9 cellular contexts compared by ENCODE assay signal in genomic region chr3:99637041-99637380, GRCh38. TPM values are rescaled to one million over a fixed set of nuclear protein-coding genes. Genes with fewer than 3 reads are reported as not detected.
DNase-seq lines count a peak whose midpoint lies in the region; ATAC-seq and TF ChIP-seq lines count a peak whose summit lies in the region.
"Had no signal": no experiment of that assay in that cellular context is flagged by ENCODE, and none has a peak within 500 bp of the region (broad histone marks: within the 10 kb centered on the region; RNA-seq: fewer than 3 reads in every experiment).

No MANE protein-coding gene starts in this region.

- H3K27me3 ChIP-seq in AG04450 (ENCODE audit: control insufficient read depth, insufficient read depth, low read length) (no peaks in the 10 kb centered on the region), SJSA1 (replicated peaks) (no peaks in the 10 kb centered on the region), ovary (no peaks in the 10 kb centered on the region)

- no peak for ATAC-seq in HG03045 (IDR thresholded peaks at IDR 0.05; ENCODE audit: unreplicated experiment)

- H3K36me3 ChIP-seq in SJSA1 (peaks cover 6% of the 10 kb centered on the region; the same call in 1 of the 2 replicates), ovary (no peaks in the 10 kb centered on the region)

- peak overlapping the region; percentile 89 for H3K4me3 ChIP-seq in AG04450 (ENCODE audit: low read depth, low read length)
- H3K4me3 ChIP-seq in SJSA1 = peak overlapping the region; percentile 50
- peak overlapping the region; percentile 63 for H3K4me3 ChIP-seq in ovary

- DNase-seq in AG04450 (ENCODE audit: low read depth, low spot score) = peak; percentile 44
- peak in 1 of 2 experiments; percentile 63 for DNase-seq in SJSA1 (ENCODE audit: low read depth in 1 of 2, low spot score in 2 of 2)
- DNase-seq in fibroblast of the conjunctiva (ENCODE audit: low read depth) = peak; percentile 37
- DNase-seq in ovary = no peak
- no peak for DNase-seq in SW480 (ENCODE audit: low spot score)
- no peak for DNase-seq in GF-D8 (lab: John Stamatoyannopoulos, UW)
- DNase-seq in mesenteric fat pad (ENCODE audit: low spot score) = no peak

- CTCF ChIA-PET in AG04450 (lab: Charles Lee) = interaction anchor here (0.6 to 3.5 kb wide), 9 partner anchors 8 to 688 kb away, joined by 3 to 13 read pairs (median 4); no protein-coding TSS in a partner anchor

- TF ChIP-seq CTCF in AG04450 (IDR thresholded peaks at IDR 0.05; ENCODE audit: low read depth, low read length) (peak; percentile 45), ovary (IDR thresholded peaks at IDR 0.05) (no peak)

- H3K9me3 ChIP-seq in AG04450 (ENCODE audit: control insufficient read depth, insufficient read depth, low read length) (no peaks in the 10 kb centered on the region; the same call in 1 of the 2 replicates), SJSA1 (replicated peaks) (no peaks in the 10 kb centered on the region), ovary (no peaks in the 10 kb centered on the region)

- intact Hi-C loops in ovary (cut with DNase I) = no loop called here

- POLR2A ChIA-PET in AG04450 (lab: Yijun Ruan, JAX) = interaction anchor here (0.6 to 2.9 kb wide), 8 partner anchors 9 to 263 kb away, joined by 3 to 9 read pairs (median 5); no protein-coding TSS in a partner anchor

- TF ChIP-seq POLR2A in ovary (IDR thresholded peaks at IDR 0.05) = no peak

- H3K4me1 ChIP-seq in SJSA1 (replicated peaks) (peaks cover 63% of the 10 kb centered on the region), ovary (ENCODE audit: insufficient read depth) (peaks cover 3% of the 10 kb centered on the region)

- 7 to 11% (median 7%) methylated on average over 6 of the region's 6 CpGs for WGBS in ovary, 3 donors

- no peak for TF ChIP-seq EP300 in ovary (IDR thresholded peaks at IDR 0.05)

- H3K27ac ChIP-seq in AG04450 (ENCODE audit: low read depth, low read length) (peak overlapping the region; percentile 84), SJSA1 (peak overlapping the region; percentile 94), ovary (peak overlapping the region; percentile 46 to 52)
- H3K27ac ChIP-seq: KMS-11 had no signal

RNA-seq across cellular contexts. Expression of gene COL8A1, which starts 1.4 kb away (rescaled TPM):
- polyA plus RNA-seq in AG04450 (2011; rRNA removed) (101 and 147 TPM in 2 replicates), ovary (10 to 100 TPM in 1 of 2 donors, 1 to 10 TPM in 1; 8.0 to 27.3 TPM)
- polyA minus RNA-seq in AG04450 (2011; rRNA and poly(A)+ RNA removed) = 139 and 180 TPM in 2 replicates
- 42.2 and 54.8 TPM in 2 replicates for total RNA-seq in SJSA1 (2014; rRNA removed; shearing (Covaris generic))
- total RNA-seq in ovary (10 to 100 TPM in 4 of 7 donors, 1 to 10 TPM in 3; 2.0 to 37.2 (median 11.9) TPM), mesenteric fat pad (18.5 TPM)

Comparison
In these comparisons a context has a peak if more than half of its experiments do, and no peak if none do; other contexts are left out.
1. DNase-seq: peak in AG04450 (single experiment) and fibroblast of the conjunctiva (single experiment); none in ovary (0 of 5), SW480 (single experiment), GF-D8 (single experiment) and mesenteric fat pad (single experiment).
2. Peak in every context shown above with its lines, with median percentiles within 50 percentile points of each other: H3K27ac ChIP-seq and H3K4me3 ChIP-seq.